ENCODE assay signal across 8 cellular contexts in genomic region chr17:32128470-32128869, GRCh38. TPM values are rescaled to one million over a fixed set of nuclear protein-coding genes. Genes with fewer than 3 reads are reported as not detected.
DNase-seq lines count a peak whose midpoint lies in the region; ATAC-seq, FAIRE-seq and TF ChIP-seq lines count a peak whose summit lies in the region.
"Not testable (repeated sequence)": the region's sequence is repeated elsewhere in the genome, so short reads cannot be mapped to it uniquely, and the experiment has no call there.

No MANE protein-coding gene starts in this region.

- H3K9me3 ChIP-seq in Karpas-422 (ENCODE audit: low read length); H1 (ENCODE audit: insufficient read depth in 2 of 2, low read depth in 1 of 2, low read length in 1 of 2); parathyroid adenoma (ENCODE audit: control insufficient read depth, low read length): not testable (repeated sequence)

- H3K4me3 ChIP-seq in Karpas-422 (ENCODE audit: low read length) (peak overlapping the region; percentile 79), H1 (ENCODE audit: extremely low read depth in 1 of 4, insufficient read depth in 2 of 4, low read depth in 3 of 4, low read length in 4 of 4) (peak overlapping the region in 3 of 4 experiments; percentile 73 to 88 (median 74); a peak in 2 of 8 replicates), parathyroid adenoma (ENCODE audit: low read depth, low read length) (peak overlapping the region; percentile 62)

- H4K20me1 ChIP-seq in Karpas-422 (ENCODE audit: insufficient read depth, low read depth, low read length); H1 (replicated peaks in 1 of 2; ENCODE audit: control insufficient read depth in 1 of 2, insufficient read depth in 2 of 2, low read length in 2 of 2): not testable (repeated sequence)

- in situ Hi-C loops in Caki2 (cut with HindIII; ENCODE audit: low pct_unique_long_range_greater_than_20kb, low sequenced_read_pairs) = not testable (repeated sequence)

- not testable (repeated sequence) for H2AFZ ChIP-seq in Karpas-422 (ENCODE audit: low read length); H1 (ENCODE audit: low read length)
- peak overlapping the region; percentile 76 for H2AFZ ChIP-seq in parathyroid adenoma

- DNase-seq in Caki2 (ENCODE audit: low read depth) = peak; percentile 38
- not testable (repeated sequence) for DNase-seq in Karpas-422; T-helper 2 cell treated with Interferon-gamma antibody and Interleukin-4, amounts not matched to agents 5 μg/mL and 100 μg/mL, for 36 hours (ENCODE audit: low spot score); H1 (ENCODE audit: low read depth in 1 of 2, low spot score in 2 of 2); immature natural killer cell; type B pancreatic cell (ENCODE audit: extremely low spot score, unreplicated experiment)
- DNase-seq in activated naive CD8-positive, alpha-beta T cell treated with anti-CD3 and anti-CD28 coated beads, Interleukin-2, amount 10 ng/mL, durations not matched to agents 7 days and 5 days = peak; percentile 36

- WGBS in H1 (ENCODE audit: extremely low coverage in 1 of 2, insufficient coverage in 1 of 2, insufficient read length in 1 of 2, insufficient replicate concordance in 2 of 2, low coverage in 1 of 2, low lambda C conversion rate in 2 of 2, missing lambda C conversion rate in 1 of 2), 2 experiments = 87% methylated on average over 7 of the region's 7 CpGs; no CpG with 5 or more reads in 1 of the 2 experiments

- H3K4me1 Mint-ChIP-seq in T-helper 2 cell treated with Interferon-gamma antibody and Interleukin-4, amounts not matched to agents 5 μg/mL and 100 μg/mL, for 36 hours (ENCODE audit: low read depth) = peaks cover 18% of the 10 kb centered on the region
- H3K4me1 Mint-ChIP-seq in activated naive CD8-positive, alpha-beta T cell treated with anti-CD3 and anti-CD28 coated beads, Interleukin-2, amount 10 ng/mL, durations not matched to agents 7 days and 5 days = peaks cover 26% of the 10 kb centered on the region
- H3K4me1 Mint-ChIP-seq in immature natural killer cell = peaks cover 27 to 34% of the 10 kb centered on the region in 2 donors
- peaks cover 33% of the 10 kb centered on the region for H3K4me1 Mint-ChIP-seq in type B pancreatic cell (ENCODE audit: unreplicated experiment)

- TF ChIP-seq RAD21 in H1 (IDR thresholded peaks at IDR 0.05 in 1 of 2, conservative IDR thresholded peaks at IDR 0.05 in 1 of 2; ENCODE audit: low read depth in 2 of 2, low read length in 2 of 2) = not testable (repeated sequence)

- not testable (repeated sequence) for ATAC-seq in activated naive CD8-positive, alpha-beta T cell treated with anti-CD3 and anti-CD28 coated beads, Interleukin-2, amount 10 ng/mL, durations not matched to agents 7 days and 5 days (ENCODE audit: low read depth)

- not testable (repeated sequence) for H3K18ac ChIP-seq in H1 (ENCODE audit: extremely low read depth, low read length)

- peaks cover 11% of the 10 kb centered on the region for H3K36me3 Mint-ChIP-seq in T-helper 2 cell treated with Interferon-gamma antibody and Interleukin-4, amounts not matched to agents 5 μg/mL and 100 μg/mL, for 36 hours (ENCODE audit: low read depth)
- peaks cover 23% of the 10 kb centered on the region for H3K36me3 Mint-ChIP-seq in activated naive CD8-positive, alpha-beta T cell treated with anti-CD3 and anti-CD28 coated beads, Interleukin-2, amount 10 ng/mL, durations not matched to agents 7 days and 5 days
- H3K36me3 Mint-ChIP-seq in immature natural killer cell, type B pancreatic cell: not testable (repeated sequence)

- H2BK12ac ChIP-seq in H1 (ENCODE audit: low read depth, low read length) = not testable (repeated sequence)

- H3K23me2 ChIP-seq in H1 (ENCODE audit: low read depth, low read length) = not testable (repeated sequence)

- not testable (repeated sequence) for FAIRE-seq in H1 (lab: Jason Lieb, UNC)

- H3K27me3 Mint-ChIP-seq in T-helper 2 cell treated with Interferon-gamma antibody and Interleukin-4, amounts not matched to agents 5 μg/mL and 100 μg/mL, for 36 hours (ENCODE audit: low read depth); activated naive CD8-positive, alpha-beta T cell treated with anti-CD3 and anti-CD28 coated beads, Interleukin-2, amount 10 ng/mL, durations not matched to agents 7 days and 5 days; immature natural killer cell (ENCODE audit: low read depth in 3 of 3); type B pancreatic cell: not testable (repeated sequence)

- H2BK5ac ChIP-seq in H1 (ENCODE audit: low read depth, low read length) = not testable (repeated sequence)

- H4K5ac ChIP-seq in H1 (ENCODE audit: insufficient read length, low read depth, low read length) = not testable (repeated sequence)

- not testable (repeated sequence) for H2AK5ac ChIP-seq in H1 (ENCODE audit: low read depth, low read length)

- POLR2A ChIA-PET in activated naive CD8-positive, alpha-beta T cell treated with anti-CD3 and anti-CD28 coated beads, Interleukin-2, amount 10 ng/mL, durations not matched to agents 7 days and 5 days (lab: Charles Lee) = interaction anchor here (1.1 to 4.2 kb wide), 9 partner anchors 8 to 144 kb away, joined by 3 to 34 read pairs (median 4); partner anchors contain the start of genes LRRC37B and RHOT1
- POLR2A ChIA-PET in H1 (lab: Charles Lee; ENCODE audit: partially characterized antibody) = interaction anchor here (0.8 kb wide), 1 partner anchor 9 kb away, joined by 3 read pairs; no protein-coding TSS in a partner anchor

- not testable (repeated sequence) for H3K4ac ChIP-seq in H1 (replicated peaks; ENCODE audit: insufficient read length, low read depth, low read length)

- not testable (repeated sequence) for H4K8ac ChIP-seq in H1 (ENCODE audit: extremely low read depth, insufficient read depth, low read length)

- TF ChIP-seq POLR2A in H1 (IDR thresholded peaks at IDR 0.05; ENCODE audit: control extremely low read depth in 1 of 2, low read depth in 2 of 2, low read length in 2 of 2) = not testable (repeated sequence)

- not testable (repeated sequence) for H3K79me1 ChIP-seq in H1 (ENCODE audit: low read depth, low read length)

- not testable (repeated sequence) for TF ChIP-seq CTCF in H1 (IDR thresholded peaks at IDR 0.05; ENCODE audit: control extremely low read depth in 1 of 3, insufficient read depth in 1 of 3, low read depth in 1 of 3, low read length in 3 of 3); parathyroid adenoma (IDR thresholded peaks at IDR 0.05); type B pancreatic cell (conservative IDR thresholded peaks at IDR 0.05)

- H3K56ac ChIP-seq in H1 (replicated peaks; ENCODE audit: insufficient read length, low read depth, low read length) = not testable (repeated sequence)

- not testable (repeated sequence) for H3K79me2 ChIP-seq in Karpas-422 (ENCODE audit: low read length); H1 (ENCODE audit: control insufficient read depth in 1 of 2, insufficient read depth in 2 of 2, low read length in 2 of 2); parathyroid adenoma

- H2BK15ac ChIP-seq in H1 (ENCODE audit: low read length) = not testable (repeated sequence)

- not testable (repeated sequence) for H3K9me3 Mint-ChIP-seq in T-helper 2 cell treated with Interferon-gamma antibody and Interleukin-4, amounts not matched to agents 5 μg/mL and 100 μg/mL, for 36 hours; activated naive CD8-positive, alpha-beta T cell treated with anti-CD3 and anti-CD28 coated beads, Interleukin-2, amount 10 ng/mL, durations not matched to agents 7 days and 5 days; immature natural killer cell; type B pancreatic cell

- not testable (repeated sequence) for H2BK20ac ChIP-seq in H1 (ENCODE audit: low read length)

- H3K27ac ChIP-seq in Karpas-422 (ENCODE audit: low read length); H1 (ENCODE audit: low read depth, low read length); parathyroid adenoma: not testable (repeated sequence)

- not testable (repeated sequence) for H3K23ac ChIP-seq in H1 (ENCODE audit: insufficient read length)

- not testable (repeated sequence) for H3K9me2 ChIP-seq in Karpas-422 (replicated peaks; ENCODE audit: insufficient read depth, low read length)

- H3K9ac ChIP-seq in Karpas-422 (ENCODE audit: low read length) = peak overlapping the region; percentile 77; the same call in 1 of the 2 replicates
- not testable (repeated sequence) for H3K9ac ChIP-seq in H1 (replicated peaks in 1 of 4; ENCODE audit: extremely low read depth in 1 of 4, low read depth in 3 of 4, low read length in 3 of 4); parathyroid adenoma

- peak overlapping the region; percentile 91 for H3K4me3 Mint-ChIP-seq in T-helper 2 cell treated with Interferon-gamma antibody and Interleukin-4, amounts not matched to agents 5 μg/mL and 100 μg/mL, for 36 hours
- H3K4me3 Mint-ChIP-seq in activated naive CD8-positive, alpha-beta T cell treated with anti-CD3 and anti-CD28 coated beads, Interleukin-2, amount 10 ng/mL, durations not matched to agents 7 days and 5 days = peak overlapping the region; percentile 96
- H3K4me3 Mint-ChIP-seq in immature natural killer cell (peak overlapping the region; percentile 92 to 99 (median 98)), type B pancreatic cell (peak overlapping the region; percentile 76)

- not testable (repeated sequence) for H2BK120ac ChIP-seq in H1 (replicated peaks; ENCODE audit: low read depth, low read length)

- H3K4me2 ChIP-seq in Karpas-422 (ENCODE audit: low read depth, low read length, poor library complexity, severe bottlenecking) (peak overlapping the region; percentile 73), H1 (ENCODE audit: insufficient read depth in 1 of 2, low read depth in 2 of 2, low read length in 2 of 2) (peak overlapping the region; percentile 78 to 82)
- H3K4me2 ChIP-seq in parathyroid adenoma (ENCODE audit: low read length) = not testable (repeated sequence)

- CTCF ChIA-PET in H1 (lab: Charles Lee; ENCODE audit: partially characterized antibody) = interaction anchor here (1.2 to 1.4 kb wide), 3 partner anchors 9 to 25 kb away, joined by 3 to 6 read pairs (median 5); no protein-coding TSS in a partner anchor

- not testable (repeated sequence) for H4K91ac ChIP-seq in H1 (replicated peaks; ENCODE audit: insufficient read length, low read length)

- TF ChIP-seq EP300 in H1 (IDR thresholded peaks at IDR 0.05; ENCODE audit: borderline replicate concordance in 1 of 2, low read depth in 2 of 2, low read length in 2 of 2) = not testable (repeated sequence)

- peaks cover 26% of the 10 kb centered on the region for H3K4me1 ChIP-seq in Karpas-422 (ENCODE audit: low read length)
- not testable (repeated sequence) for H3K4me1 ChIP-seq in H1 (replicated peaks in 1 of 4; ENCODE audit: control insufficient read depth in 3 of 4, insufficient read depth in 4 of 4, low read length in 3 of 4); parathyroid adenoma

- not testable (repeated sequence) for H3K27me3 ChIP-seq in Karpas-422 (ENCODE audit: low read length); H1 (replicated peaks in 1 of 4; ENCODE audit: control insufficient read depth in 3 of 4, extremely low read depth in 1 of 4, insufficient read depth in 3 of 4, low read length in 3 of 4); parathyroid adenoma (ENCODE audit: control insufficient read depth, insufficient read depth, low read length)

- peak overlapping the region; percentile 84 for H3K27ac Mint-ChIP-seq in T-helper 2 cell treated with Interferon-gamma antibody and Interleukin-4, amounts not matched to agents 5 μg/mL and 100 μg/mL, for 36 hours
- H3K27ac Mint-ChIP-seq in activated naive CD8-positive, alpha-beta T cell treated with anti-CD3 and anti-CD28 coated beads, Interleukin-2, amount 10 ng/mL, durations not matched to agents 7 days and 5 days = peak overlapping the region; percentile 100
- H3K27ac Mint-ChIP-seq in immature natural killer cell (peak overlapping the region; percentile 64 to 99 (median 94)), type B pancreatic cell (peak overlapping the region; percentile 72)

- not testable (repeated sequence) for H3K36me3 ChIP-seq in Karpas-422 (ENCODE audit: insufficient read depth, low read length); H1 (ENCODE audit: control insufficient read depth in 2 of 4, insufficient read depth in 4 of 4, low read length in 3 of 4); parathyroid adenoma (ENCODE audit: control insufficient read depth, insufficient read depth, low read length)

- not testable (repeated sequence) for H3K14ac ChIP-seq in H1 (ENCODE audit: insufficient read length)

RNA-seq across cellular contexts. Expression of gene RHOT1, which starts 13.8 kb away (rescaled TPM):
- 44.7 and 47.6 TPM in 2 replicates for total RNA-seq in Caki2 (2014; rRNA removed; shearing (Covaris generic); ENCODE audit: low replicate concordance)
- 36.9 and 87.5 TPM in 2 replicates for total RNA-seq in Karpas-422 (2014; rRNA removed; shearing (Covaris generic); ENCODE audit: low replicate concordance)
- 10 to 100 TPM; 29.8 to 30.0 TPM for total RNA-seq in activated naive CD8-positive, alpha-beta T cell treated with anti-CD3 and anti-CD28 coated beads, Interleukin-2, amount 10 ng/mL, durations not matched to agents 7 days and 5 days
- 30.6 and 34.2 TPM in 2 replicates for total RNA-seq in H1 (2021; fragmentation: NEBNext Ultra II Directional; extraction: Animal tissue kit (Norgen Biotek cat#: 25700))
- 18.4 and 38.2 TPM in 2 replicates for polyA plus RNA-seq in H1 (2011; rRNA removed)
- 45.7 TPM for polyA plus RNA-seq in H1 (2011; cell fraction: cytosol; rRNA removed)
- 13.9 TPM for polyA plus RNA-seq in H1 (2011; cell fraction: nucleus; rRNA removed)
- polyA plus RNA-seq in H1 (2012, experiment 1 of 2) = 15.7 to 35.2 TPM (median 19.5 TPM) in 4 replicates
- polyA plus RNA-seq in H1 (2012, experiment 2 of 2) = 3.7 TPM
- polyA plus RNA-seq in H1 (2013, experiment 1 of 2) = 27.4 TPM
- polyA plus RNA-seq in H1 (2013, experiment 2 of 2) = 28.2 TPM
- polyA minus RNA-seq in H1 (2011; rRNA and poly(A)+ RNA removed) = 44.4 and 59.6 TPM in 2 replicates
- 25.5 TPM for polyA minus RNA-seq in H1 (2011; cell fraction: cytosol; rRNA and poly(A)+ RNA removed)
- 58.2 TPM for polyA minus RNA-seq in H1 (2011; cell fraction: nucleus; rRNA and poly(A)+ RNA removed)
- polyA plus RNA-seq in immature natural killer cell = 10 to 100 TPM; 27.9 to 30.9 (median 30.3) TPM
- total RNA-seq in type B pancreatic cell (ENCODE audit: low replicate concordance) = 24.3 and 26.2 TPM in 2 replicates
